ENCODE assay signal across 1 cellular context in genomic region chr3:116007000-116007399, GRCh38.
TF ChIP-seq lines count a peak whose summit lies in the region.

No MANE protein-coding gene starts in this region.

TF ChIP-seq in GM12878, 131 proteins besides CTCF, POLR2A, EP300 and RAD21 (continued from another document and continues in another):
- no peak for TF ChIP-seq RBBP5 (conservative IDR thresholded peaks at IDR 0.05)
- peak; percentile 32; the same call in 1 of the 2 replicates for TF ChIP-seq JUNB (IDR thresholded peaks at IDR 0.05)
- TF ChIP-seq CBFB (IDR thresholded peaks at IDR 0.05; ENCODE audit: low read depth) = no peak
- no peak for TF ChIP-seq LARP7 (IDR thresholded peaks at IDR 0.05)
- TF ChIP-seq BCLAF1 (IDR thresholded peaks at IDR 0.05) = no peak
- no peak for TF ChIP-seq ZZZ3 (IDR thresholded peaks at IDR 0.05; ENCODE audit: control insufficient read depth, insufficient read length, low read depth)
- peak; percentile 26; the same call in 1 of the 2 replicates for TF ChIP-seq RUNX3 (IDR thresholded peaks at IDR 0.05; ENCODE audit: low read length)
- TF ChIP-seq RAD51 (IDR thresholded peaks at IDR 0.05) = peak; percentile 47; the same call in 1 of the 2 replicates
- TF ChIP-seq, protein P1, sequence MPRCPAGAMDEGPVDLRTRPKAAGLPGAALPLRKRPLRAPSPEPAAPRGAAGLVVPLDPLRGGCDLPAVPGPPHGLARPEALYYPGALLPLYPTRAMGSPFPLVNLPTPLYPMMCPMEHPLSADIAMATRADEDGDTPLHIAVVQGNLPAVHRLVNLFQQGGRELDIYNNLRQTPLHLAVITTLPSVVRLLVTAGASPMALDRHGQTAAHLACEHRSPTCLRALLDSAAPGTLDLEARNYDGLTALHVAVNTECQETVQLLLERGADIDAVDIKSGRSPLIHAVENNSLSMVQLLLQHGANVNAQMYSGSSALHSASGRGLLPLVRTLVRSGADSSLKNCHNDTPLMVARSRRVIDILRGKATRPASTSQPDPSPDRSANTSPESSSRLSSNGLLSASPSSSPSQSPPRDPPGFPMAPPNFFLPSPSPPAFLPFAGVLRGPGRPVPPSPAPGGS (IDR thresholded peaks at IDR 0.05; ENCODE audit: borderline replicate concordance, insufficient read depth, low read depth, low read length, poor library complexity, severe bottlenecking) = no peak
- TF ChIP-seq BRCA1 (IDR thresholded peaks at IDR 0.05; ENCODE audit: low read depth, low read length) = no peak
- TF ChIP-seq NR2F1 (conservative IDR thresholded peaks at IDR 0.05) = no peak
- TF ChIP-seq MTA2 (IDR thresholded peaks at IDR 0.05; ENCODE audit: low read depth) = peak; percentile 37; the same call in 1 of the 2 replicates
- no peak for TF ChIP-seq USF1 (IDR thresholded peaks at IDR 0.05; ENCODE audit: borderline replicate concordance, extremely low read length, insufficient read depth, low read depth, low read length)
- TF ChIP-seq PKNOX1 (IDR thresholded peaks at IDR 0.05) = peak; percentile 19; the same call in 1 of the 2 replicates
- TF ChIP-seq SUZ12 (IDR thresholded peaks at IDR 0.05; ENCODE audit: unreplicated experiment) = no peak
- no peak for TF ChIP-seq SPI1 (IDR thresholded peaks at IDR 0.05; ENCODE audit: borderline replicate concordance, insufficient read depth, low read depth, low read length)
- TF ChIP-seq, protein P2, sequence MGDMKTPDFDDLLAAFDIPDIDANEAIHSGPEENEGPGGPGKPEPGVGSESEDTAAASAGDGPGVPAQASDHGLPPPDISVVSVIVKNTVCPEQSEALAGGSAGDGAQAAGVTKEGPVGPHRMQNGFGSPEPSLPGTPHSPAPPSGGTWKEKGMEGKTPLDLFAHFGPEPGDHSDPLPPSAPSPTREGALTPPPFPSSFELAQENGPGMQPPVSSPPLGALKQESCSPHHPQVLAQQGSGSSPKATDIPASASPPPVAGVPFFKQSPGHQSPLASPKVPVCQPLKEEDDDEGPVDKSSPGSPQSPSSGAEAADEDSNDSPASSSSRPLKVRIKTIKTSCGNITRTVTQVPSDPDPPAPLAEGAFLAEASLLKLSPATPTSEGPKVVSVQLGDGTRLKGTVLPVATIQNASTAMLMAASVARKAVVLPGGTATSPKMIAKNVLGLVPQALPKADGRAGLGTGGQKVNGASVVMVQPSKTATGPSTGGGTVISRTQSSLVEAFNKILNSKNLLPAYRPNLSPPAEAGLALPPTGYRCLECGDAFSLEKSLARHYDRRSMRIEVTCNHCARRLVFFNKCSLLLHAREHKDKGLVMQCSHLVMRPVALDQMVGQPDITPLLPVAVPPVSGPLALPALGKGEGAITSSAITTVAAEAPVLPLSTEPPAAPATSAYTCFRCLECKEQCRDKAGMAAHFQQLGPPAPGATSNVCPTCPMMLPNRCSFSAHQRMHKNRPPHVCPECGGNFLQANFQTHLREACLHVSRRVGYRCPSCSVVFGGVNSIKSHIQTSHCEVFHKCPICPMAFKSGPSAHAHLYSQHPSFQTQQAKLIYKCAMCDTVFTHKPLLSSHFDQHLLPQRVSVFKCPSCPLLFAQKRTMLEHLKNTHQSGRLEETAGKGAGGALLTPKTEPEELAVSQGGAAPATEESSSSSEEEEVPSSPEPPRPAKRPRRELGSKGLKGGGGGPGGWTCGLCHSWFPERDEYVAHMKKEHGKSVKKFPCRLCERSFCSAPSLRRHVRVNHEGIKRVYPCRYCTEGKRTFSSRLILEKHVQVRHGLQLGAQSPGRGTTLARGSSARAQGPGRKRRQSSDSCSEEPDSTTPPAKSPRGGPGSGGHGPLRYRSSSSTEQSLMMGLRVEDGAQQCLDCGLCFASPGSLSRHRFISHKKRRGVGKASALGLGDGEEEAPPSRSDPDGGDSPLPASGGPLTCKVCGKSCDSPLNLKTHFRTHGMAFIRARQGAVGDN (IDR thresholded peaks at IDR 0.05) = peak; percentile 31; the same call in 1 of the 2 replicates
- TF ChIP-seq, protein P3, sequence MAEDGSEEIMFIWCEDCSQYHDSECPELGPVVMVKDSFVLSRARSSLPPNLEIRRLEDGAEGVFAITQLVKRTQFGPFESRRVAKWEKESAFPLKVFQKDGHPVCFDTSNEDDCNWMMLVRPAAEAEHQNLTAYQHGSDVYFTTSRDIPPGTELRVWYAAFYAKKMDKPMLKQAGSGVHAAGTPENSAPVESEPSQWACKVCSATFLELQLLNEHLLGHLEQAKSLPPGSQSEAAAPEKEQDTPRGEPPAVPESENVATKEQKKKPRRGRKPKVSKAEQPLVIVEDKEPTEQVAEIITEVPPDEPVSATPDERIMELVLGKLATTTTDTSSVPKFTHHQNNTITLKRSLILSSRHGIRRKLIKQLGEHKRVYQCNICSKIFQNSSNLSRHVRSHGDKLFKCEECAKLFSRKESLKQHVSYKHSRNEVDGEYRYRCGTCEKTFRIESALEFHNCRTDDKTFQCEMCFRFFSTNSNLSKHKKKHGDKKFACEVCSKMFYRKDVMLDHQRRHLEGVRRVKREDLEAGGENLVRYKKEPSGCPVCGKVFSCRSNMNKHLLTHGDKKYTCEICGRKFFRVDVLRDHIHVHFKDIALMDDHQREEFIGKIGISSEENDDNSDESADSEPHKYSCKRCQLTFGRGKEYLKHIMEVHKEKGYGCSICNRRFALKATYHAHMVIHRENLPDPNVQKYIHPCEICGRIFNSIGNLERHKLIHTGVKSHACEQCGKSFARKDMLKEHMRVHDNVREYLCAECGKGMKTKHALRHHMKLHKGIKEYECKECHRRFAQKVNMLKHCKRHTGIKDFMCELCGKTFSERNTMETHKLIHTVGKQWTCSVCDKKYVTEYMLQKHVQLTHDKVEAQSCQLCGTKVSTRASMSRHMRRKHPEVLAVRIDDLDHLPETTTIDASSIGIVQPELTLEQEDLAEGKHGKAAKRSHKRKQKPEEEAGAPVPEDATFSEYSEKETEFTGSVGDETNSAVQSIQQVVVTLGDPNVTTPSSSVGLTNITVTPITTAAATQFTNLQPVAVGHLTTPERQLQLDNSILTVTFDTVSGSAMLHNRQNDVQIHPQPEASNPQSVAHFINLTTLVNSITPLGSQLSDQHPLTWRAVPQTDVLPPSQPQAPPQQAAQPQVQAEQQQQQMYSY (CRISPR knock-in tag; IDR thresholded peaks at IDR 0.05) = no peak
- TF ChIP-seq IKZF2 (IDR thresholded peaks at IDR 0.05) = no peak; a peak in 1 of 4 replicates
- TF ChIP-seq ATF7 (IDR thresholded peaks at IDR 0.05; ENCODE audit: low read depth) = peak; percentile 64
- no peak for TF ChIP-seq SREBF2 (IDR thresholded peaks at IDR 0.05; ENCODE audit: low read length)
- TF ChIP-seq, protein P4, sequence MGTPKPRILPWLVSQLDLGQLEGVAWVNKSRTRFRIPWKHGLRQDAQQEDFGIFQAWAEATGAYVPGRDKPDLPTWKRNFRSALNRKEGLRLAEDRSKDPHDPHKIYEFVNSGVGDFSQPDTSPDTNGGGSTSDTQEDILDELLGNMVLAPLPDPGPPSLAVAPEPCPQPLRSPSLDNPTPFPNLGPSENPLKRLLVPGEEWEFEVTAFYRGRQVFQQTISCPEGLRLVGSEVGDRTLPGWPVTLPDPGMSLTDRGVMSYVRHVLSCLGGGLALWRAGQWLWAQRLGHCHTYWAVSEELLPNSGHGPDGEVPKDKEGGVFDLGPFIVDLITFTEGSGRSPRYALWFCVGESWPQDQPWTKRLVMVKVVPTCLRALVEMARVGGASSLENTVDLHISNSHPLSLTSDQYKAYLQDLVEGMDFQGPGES (IDR thresholded peaks at IDR 0.05) = no peak
- TF ChIP-seq, protein P5, sequence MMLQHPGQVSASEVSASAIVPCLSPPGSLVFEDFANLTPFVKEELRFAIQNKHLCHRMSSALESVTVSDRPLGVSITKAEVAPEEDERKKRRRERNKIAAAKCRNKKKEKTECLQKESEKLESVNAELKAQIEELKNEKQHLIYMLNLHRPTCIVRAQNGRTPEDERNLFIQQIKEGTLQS (IDR thresholded peaks at IDR 0.05; ENCODE audit: borderline replicate concordance, extremely low read depth, low read depth, low read length) = no peak
- no peak for TF ChIP-seq CBX5 (IDR thresholded peaks at IDR 0.05; ENCODE audit: low read depth)
- TF ChIP-seq, protein P6, sequence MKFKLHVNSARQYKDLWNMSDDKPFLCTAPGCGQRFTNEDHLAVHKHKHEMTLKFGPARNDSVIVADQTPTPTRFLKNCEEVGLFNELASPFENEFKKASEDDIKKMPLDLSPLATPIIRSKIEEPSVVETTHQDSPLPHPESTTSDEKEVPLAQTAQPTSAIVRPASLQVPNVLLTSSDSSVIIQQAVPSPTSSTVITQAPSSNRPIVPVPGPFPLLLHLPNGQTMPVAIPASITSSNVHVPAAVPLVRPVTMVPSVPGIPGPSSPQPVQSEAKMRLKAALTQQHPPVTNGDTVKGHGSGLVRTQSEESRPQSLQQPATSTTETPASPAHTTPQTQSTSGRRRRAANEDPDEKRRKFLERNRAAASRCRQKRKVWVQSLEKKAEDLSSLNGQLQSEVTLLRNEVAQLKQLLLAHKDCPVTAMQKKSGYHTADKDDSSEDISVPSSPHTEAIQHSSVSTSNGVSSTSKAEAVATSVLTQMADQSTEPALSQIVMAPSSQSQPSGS (IDR thresholded peaks at IDR 0.05; ENCODE audit: low read length) = no peak
- no peak for TF ChIP-seq ZBTB11 (CRISPR knock-in tag; IDR thresholded peaks at IDR 0.05)
- no peak for TF ChIP-seq YY1 (IDR thresholded peaks at IDR 0.05; ENCODE audit: low read depth, low read length)
- no peak for TF ChIP-seq TCF3 (IDR thresholded peaks at IDR 0.05; ENCODE audit: borderline replicate concordance, insufficient read depth, low read depth, low read length)
- TF ChIP-seq MEF2B (IDR thresholded peaks at IDR 0.05; ENCODE audit: partially characterized antibody, poor library complexity, severe bottlenecking) = peak; percentile 73
- no peak for TF ChIP-seq CHD1 (IDR thresholded peaks at IDR 0.05; ENCODE audit: low read depth, low read length)
- TF ChIP-seq PML (IDR thresholded peaks at IDR 0.05; ENCODE audit: low read length) = no peak
- peak; percentile 72; the same call in 1 of the 2 replicates for TF ChIP-seq ZNF384 (IDR thresholded peaks at IDR 0.05; ENCODE audit: borderline replicate concordance, low read depth, low read length)
- no peak for TF ChIP-seq IRF4 (IDR thresholded peaks at IDR 0.05; ENCODE audit: low read depth, low read length)
- no peak for TF ChIP-seq JUND (IDR thresholded peaks at IDR 0.05; ENCODE audit: low read depth, low read length)
- no peak for TF ChIP-seq EGR1 (IDR thresholded peaks at IDR 0.05; ENCODE audit: borderline replicate concordance in 1 of 2, low read depth in 2 of 2, low read length in 2 of 2)
- peak in 1 of 2 experiments; percentile 51; a peak in 1 of 4 replicates for TF ChIP-seq BHLHE40 (IDR thresholded peaks at IDR 0.05; ENCODE audit: borderline replicate concordance in 1 of 2, low read depth in 2 of 2, low read length in 1 of 2)
- TF ChIP-seq BMI1 (IDR thresholded peaks at IDR 0.05; ENCODE audit: borderline replicate concordance) = peak; percentile 27; the same call in 1 of the 2 replicates
- TF ChIP-seq MYB (IDR thresholded peaks at IDR 0.05; ENCODE audit: borderline replicate concordance, low read depth, low read length) = no peak
- no peak for TF ChIP-seq POLR2AphosphoS5 (IDR thresholded peaks at IDR 0.05; ENCODE audit: low read length)
- TF ChIP-seq EED (IDR thresholded peaks at IDR 0.05; ENCODE audit: low read depth) = no peak
